In genomic region chr13:23656637-23657036, GRCh38 we compare ENCODE assay signal across 10 cellular contexts.
DNase-seq lines count a peak whose midpoint lies in the region; ATAC-seq, FAIRE-seq and TF ChIP-seq lines count a peak whose summit lies in the region.
"Had no signal": no experiment of that assay in that cellular context is flagged by ENCODE, and none has a peak within 500 bp of the region (broad histone marks: within the 10 kb centered on the region; RNA-seq: fewer than 3 reads in every experiment).

No MANE protein-coding gene starts in this region.

- CTCF ChIA-PET in K562 (lab: Yijun Ruan, JAX; ENCODE audit: low intra/inter-chr PET ratio) = no interaction called here

- H3K9me3 ChIP-seq in K562 (replicated peaks; ENCODE audit: control insufficient read depth, insufficient read depth, low read depth, low read length) (no peaks in the 10 kb centered on the region), osteoblast (ENCODE audit: low read depth, low read length) (no peaks in the 10 kb centered on the region)

- H2AFZ ChIP-seq in K562 (ENCODE audit: low read depth, low read length) = no peak overlapping the region
- peak overlapping the region; percentile 2 for H2AFZ ChIP-seq in osteoblast (ENCODE audit: low read length)

- no TSS peak for BruUV-seq in K562 (replicated peaks; lab: Mats Ljungman, UMichigan)

- H3K79me2 ChIP-seq in K562 (ENCODE audit: control insufficient read depth, insufficient read depth, low read length) (no peaks in the 10 kb centered on the region), osteoblast (ENCODE audit: insufficient read depth, low read length) (no peaks in the 10 kb centered on the region)

- TF ChIP-seq EP300 in K562 (IDR thresholded peaks at IDR 0.05; ENCODE audit: low read length) = 0 out of 2 replicates have a peak, but pooled peaks have one; percentile 10

- no peaks in the 10 kb centered on the region for H3K4me1 ChIP-seq in K562 (replicated peaks in 1 of 2; ENCODE audit: control insufficient read depth in 2 of 2, insufficient read depth in 2 of 2, low read length in 2 of 2)
- H3K4me1 ChIP-seq in osteoblast (ENCODE audit: insufficient read depth, low read length) = peaks cover 23% of the 10 kb centered on the region

- H3K4me3 ChIP-seq in K562 (no peak overlapping the region), osteoblast (ENCODE audit: insufficient read depth, low read length) (no peak overlapping the region)

- no peaks in the 10 kb centered on the region for H4K20me1 ChIP-seq in K562 (replicated peaks; ENCODE audit: control insufficient read depth, insufficient read depth, low read length)
- H4K20me1 ChIP-seq in osteoblast (ENCODE audit: insufficient read depth, low read length) = no peaks in the 10 kb centered on the region

- in situ Hi-C loops in K562 (cut with MboI) = no loop called here

- TF ChIP-seq RAD21 in K562 (CRISPR knock-in tag; conservative IDR thresholded peaks at IDR 0.05 in 1 of 2, IDR thresholded peaks at IDR 0.05 in 1 of 2) = no peak

- H3K27me3 ChIP-seq in K562 (ENCODE audit: control insufficient read depth in 2 of 2, insufficient read depth in 2 of 2, low read length in 2 of 2) (peaks cover 0 to 6% of the 10 kb centered on the region in 2 experiments; a peak in 2 of 5 replicates), osteoblast (ENCODE audit: insufficient read depth, low read length) (no peaks in the 10 kb centered on the region)

- no peak for TF ChIP-seq POLR2A in K562 (conservative IDR thresholded peaks at IDR 0.05)

- no peak overlapping the region for H3K4me2 ChIP-seq in K562 (ENCODE audit: insufficient read depth, low read length)
- H3K4me2 ChIP-seq in osteoblast (ENCODE audit: insufficient read depth, low read length) = peak overlapping the region; percentile 38
- H3K4me2 ChIP-seq: KMS-11 had no signal

- TF ChIP-seq CTCF in K562 (IDR thresholded peaks at IDR 0.05 in 2 of 3, conservative IDR thresholded peaks at IDR 0.05 in 1 of 3; ENCODE audit: insufficient read depth in 2 of 3, low read depth in 1 of 3, low read length in 3 of 3) (no peak), osteoblast (IDR thresholded peaks at IDR 0.05; ENCODE audit: extremely low read depth, low read depth, low read length) (no peak)

- DNase-seq in GM18507 (ENCODE audit: extremely low spot score, insufficient read length, low read depth) (no peak), NCI-H1092 (lab: John Stamatoyannopoulos, UW) (peak; percentile 87), K562 (ENCODE audit: extremely low read depth in 1 of 4, low spot score in 3 of 4) (peak in 1 of 4 experiments; percentile 2), osteoblast (ENCODE audit: insufficient read length, low spot score, missing footprints) (peak; percentile 81), GOT3 (lab: John Stamatoyannopoulos, UW) (no peak), left colon (no peak)
- no peak for DNase-seq in activated CD8-positive, alpha-beta memory T cell treated with anti-CD3 and anti-CD28 coated beads for 24 hours
- no peak for DNase-seq in stimulated activated CD8-positive, alpha-beta memory T cell treated with anti-CD3 and anti-CD28 coated beads, Interleukin-4, amount 100 ng/mL, for 48 hours
- DNase-seq: stimulated activated CD4-positive, alpha-beta T cell treated with anti-CD3 and anti-CD28 coated beads, Interleukin-2, amount 100 ng/mL, for 48 hours had no signal

- WGBS in K562 (ENCODE audit: insufficient coverage, low coverage, missing lambda C conversion rate) = 0% methylated on average over 3 of the region's 3 CpGs

- no peaks in the 10 kb centered on the region for H3K9me1 ChIP-seq in K562 (ENCODE audit: control insufficient read depth, insufficient read depth, low read length)

- no peak overlapping the region for H3K27ac ChIP-seq in K562 (ENCODE audit: extremely low read depth, low read depth, low read length)
- H3K27ac ChIP-seq in osteoblast (ENCODE audit: low read depth, low read length) = peak overlapping the region; percentile 78
- H3K27ac ChIP-seq: KMS-11 had no signal

- H3K36me3 ChIP-seq in K562 (ENCODE audit: control insufficient read depth, insufficient read depth, low read length) = no peaks in the 10 kb centered on the region
- peaks cover 13% of the 10 kb centered on the region for H3K36me3 ChIP-seq in osteoblast (ENCODE audit: insufficient read depth, low read length)

- intact Hi-C loops in K562 (cut with micrococcal nuclease) (no loop called here), left colon (cut with DNase I, micrococcal nuclease) (no loop called here)

- POLR2A ChIA-PET in K562 (lab: Yijun Ruan, JAX) = no interaction called here

- FAIRE-seq in GM18507 (lab: Jason Lieb, UNC) = peak; percentile 15
- no peak for FAIRE-seq in K562 (lab: Jason Lieb, UNC)

- no peak overlapping the region for H3K9ac ChIP-seq in K562 (ENCODE audit: insufficient read depth in 1 of 2, low read depth in 2 of 2, low read length in 2 of 2)
- H3K9ac ChIP-seq: KMS-11 had no signal

- no peak for ATAC-seq in K562
- ATAC-seq in left colon = no peak

TF ChIP-seq in K562, 482 proteins besides CTCF, POLR2A, EP300 and RAD21 (continues in another document):
- TF ChIP-seq BCLAF1 (IDR thresholded peaks at IDR 0.05; ENCODE audit: borderline replicate concordance in 1 of 2, control insufficient read depth in 1 of 2, low read depth in 2 of 2, low read length in 1 of 2) (no peak), EWSR1 (IDR thresholded peaks at IDR 0.05; ENCODE audit: borderline replicate concordance, low read depth, partially characterized antibody) (no peak), TEAD2 (tag; IDR thresholded peaks at IDR 0.05) (no peak), PML (IDR thresholded peaks at IDR 0.05; ENCODE audit: low read length) (no peak), HES1 (IDR thresholded peaks at IDR 0.05; ENCODE audit: low read depth) (0 out of 2 replicates have a peak, but pooled peaks have one; percentile 21), TCF3 (CRISPR knock-in tag; IDR thresholded peaks at IDR 0.05) (peak; percentile 42), ETV1 (tag; conservative IDR thresholded peaks at IDR 0.05; ENCODE audit: low read depth) (no peak), CEBPG (CRISPR knock-in tag; IDR thresholded peaks at IDR 0.05) (no peak), CEBPG (tag; conservative IDR thresholded peaks at IDR 0.05 in 1 of 2, IDR thresholded peaks at IDR 0.05 in 1 of 2) (no peak), CSDE1 (IDR thresholded peaks at IDR 0.05) (no peak), CBFA2T2 (conservative IDR thresholded peaks at IDR 0.05) (peak; percentile 59), CTCFL (IDR thresholded peaks at IDR 0.05; ENCODE audit: borderline replicate concordance, insufficient read depth, low read depth, low read length, poor library complexity, severe bottlenecking) (no peak), MEIS2 (IDR thresholded peaks at IDR 0.05; ENCODE audit: partially characterized antibody) (no peak), ZNF274 (IDR thresholded peaks at IDR 0.05; ENCODE audit: borderline replicate concordance, low read depth, low read length) (no peak), SOX6 (IDR thresholded peaks at IDR 0.05) (peak; percentile 74; the same call in 1 of the 2 replicates), KLF16 (IDR thresholded peaks at IDR 0.05) (0 out of 2 replicates have a peak, but pooled peaks have one; percentile 14), OTX1 (CRISPR knock-in tag; IDR thresholded peaks at IDR 0.05) (no peak), DLX4 (CRISPR knock-in tag; IDR thresholded peaks at IDR 0.05) (no peak), ZNF140 (CRISPR knock-in tag; IDR thresholded peaks at IDR 0.05) (no peak)

Comparison
In these comparisons a context has a peak if more than half of its experiments do, and no peak if none do; other contexts are left out.
1. DNase-seq: peak in NCI-H1092 (single experiment) and osteoblast (single experiment); none in GM18507 (single experiment), GOT3 (single experiment), activated CD8-positive, alpha-beta memory T cell treated with anti-CD3 and anti-CD28 coated beads for 24 hours (single experiment), stimulated activated CD8-positive, alpha-beta memory T cell treated with anti-CD3 and anti-CD28 coated beads, Interleukin-4, amount 100 ng/mL, for 48 hours (single experiment) and left colon (0 of 2).